In the genomic region with DNA sequence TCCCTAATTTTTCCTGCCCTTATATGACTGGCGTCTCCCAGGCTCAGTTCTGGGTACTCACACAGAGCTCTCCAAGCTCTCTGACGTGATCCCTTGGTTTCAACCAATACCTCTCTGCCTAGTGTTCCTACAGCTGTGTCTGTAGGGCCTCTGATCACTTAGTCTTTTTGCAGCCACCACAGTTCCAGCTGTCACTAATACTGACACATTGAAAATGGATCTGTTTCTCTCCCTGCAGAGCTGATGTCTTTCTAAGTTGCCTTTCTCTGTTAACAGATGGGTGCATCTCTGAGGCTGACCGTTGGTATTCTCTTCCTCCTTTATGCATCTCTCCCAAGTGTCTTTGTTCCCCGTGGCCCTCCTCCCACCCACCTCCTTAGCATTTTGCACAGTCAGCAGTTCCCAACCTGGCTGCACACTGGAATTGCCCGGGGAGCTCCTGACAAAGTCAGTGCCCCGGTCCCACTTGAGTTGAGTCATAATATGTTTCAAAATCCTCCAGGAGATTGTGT, we compare ENCODE assay signal across 9 cellular contexts.
DNase-seq lines count a peak whose midpoint lies in the region; ATAC-seq, FAIRE-seq and TF ChIP-seq lines count a peak whose summit lies in the region.
"Had no signal": no experiment of that assay in that cellular context is flagged by ENCODE, and none has a peak within 500 bp of the region (broad histone marks: within the 10 kb centered on the region; RNA-seq: fewer than 3 reads in every experiment).

No MANE protein-coding gene starts in this region.

- CTCF ChIA-PET in Caco-2 (lab: Charles Lee) = no interaction called here

- no TSS peak for BruUV-seq in Caco-2 (replicated peaks; lab: Mats Ljungman, UMichigan)

- H3K4me3 Mint-ChIP-seq in naive thymus-derived CD8-positive, alpha-beta T cell = no peak overlapping the region
- H3K4me3 Mint-ChIP-seq in activated T-helper 2 cell treated with anti-CD3 and anti-CD28 coated beads, Interferon-gamma antibody, Interleukin-2, Interleukin-4, amounts not matched to agents 10 μg/mL and 5 μg/mL and 100 μg/mL, durations not matched to agents 14 hours and 24 hours and 36 hours (ENCODE audit: low read depth) = no peak overlapping the region
- H3K4me3 Mint-ChIP-seq in natural killer cell = no peak overlapping the region
- no peak overlapping the region for H3K4me3 Mint-ChIP-seq in Caco-2 (ENCODE audit: unreplicated experiment)
- H3K4me3 Mint-ChIP-seq: stimulated activated memory B cell treated with anti-CD40 and anti-IgM and Interleukin-4, amounts not matched to agents 10 μg/mL and 1 μg/mL and 100 μg/mL, for 72 hours had no signal

- no peaks in the 10 kb centered on the region for H3K27me3 Mint-ChIP-seq in naive thymus-derived CD8-positive, alpha-beta T cell
- no peaks in the 10 kb centered on the region for H3K27me3 Mint-ChIP-seq in activated T-helper 2 cell treated with anti-CD3 and anti-CD28 coated beads, Interferon-gamma antibody, Interleukin-2, Interleukin-4, amounts not matched to agents 10 μg/mL and 5 μg/mL and 100 μg/mL, durations not matched to agents 14 hours and 24 hours and 36 hours (ENCODE audit: low read depth)
- H3K27me3 Mint-ChIP-seq in natural killer cell (ENCODE audit: low read depth in 2 of 2) = no peaks in the 10 kb centered on the region
- no peaks in the 10 kb centered on the region for H3K27me3 Mint-ChIP-seq in Caco-2 (ENCODE audit: insufficient read depth, unreplicated experiment)
- H3K27me3 Mint-ChIP-seq: stimulated activated memory B cell treated with anti-CD40 and anti-IgM and Interleukin-4, amounts not matched to agents 10 μg/mL and 1 μg/mL and 100 μg/mL, for 72 hours had no signal

- H3K27ac Mint-ChIP-seq in naive thymus-derived CD8-positive, alpha-beta T cell = peak overlapping the region in 9 of 10 donors; percentile 17 to 81 (median 46)
- H3K27ac Mint-ChIP-seq in activated T-helper 2 cell treated with anti-CD3 and anti-CD28 coated beads, Interferon-gamma antibody, Interleukin-2, Interleukin-4, amounts not matched to agents 10 μg/mL and 5 μg/mL and 100 μg/mL, durations not matched to agents 14 hours and 24 hours and 36 hours = no peak overlapping the region
- H3K27ac Mint-ChIP-seq in natural killer cell (no peak overlapping the region), Caco-2 (ENCODE audit: unreplicated experiment) (no peak overlapping the region)
- H3K27ac Mint-ChIP-seq: stimulated activated memory B cell treated with anti-CD40 and anti-IgM and Interleukin-4, amounts not matched to agents 10 μg/mL and 1 μg/mL and 100 μg/mL, for 72 hours had no signal

- no peaks in the 10 kb centered on the region for H3K4me1 ChIP-seq in Caco-2

- H3K4me3 ChIP-seq in bronchial epithelial cell (ENCODE audit: low read depth, low read length) (no peak overlapping the region), Caco-2 (ENCODE audit: low read depth, low read length) (no peak overlapping the region)

- H3K36me3 ChIP-seq in bronchial epithelial cell (ENCODE audit: control insufficient read depth, insufficient read depth, low read length) (no peaks in the 10 kb centered on the region), Caco-2 (ENCODE audit: control insufficient read depth, insufficient read depth, low read length) (no peaks in the 10 kb centered on the region)

- DNase-seq in bronchial epithelial cell (ENCODE audit: low read depth) (peak; percentile 74), SKM-1 treated with dmso at 0.1 percent for 144 hours (lab: John Stamatoyannopoulos, UW; ENCODE audit: unreplicated experiment) (no peak), natural killer cell (no peak), Caco-2 (no peak)
- no peak for DNase-seq in naive thymus-derived CD8-positive, alpha-beta T cell
- DNase-seq in activated T-helper 2 cell treated with anti-CD3 and anti-CD28 coated beads, Interferon-gamma antibody, Interleukin-2, Interleukin-4, amounts not matched to agents 10 μg/mL and 5 μg/mL and 100 μg/mL, durations not matched to agents 14 hours and 24 hours and 36 hours (ENCODE audit: low spot score) = no peak

- intact Hi-C loops in activated T-helper 2 cell treated with anti-CD3 and anti-CD28 coated beads, Interferon-gamma antibody, Interleukin-2, Interleukin-4, amounts not matched to agents 10 μg/mL and 5 μg/mL and 100 μg/mL, durations not matched to agents 14 hours and 24 hours and 36 hours (cut with micrococcal nuclease) = no loop called here
- intact Hi-C loops in natural killer cell (cut with micrococcal nuclease) (no loop called here), Caco-2 (cut with micrococcal nuclease; ENCODE audit: unreplicated experiment) (no loop called here)

- TF ChIP-seq CTCF in bronchial epithelial cell (IDR thresholded peaks at IDR 0.05; ENCODE audit: insufficient read depth, low read length, severe bottlenecking) (no peak), natural killer cell (IDR thresholded peaks at IDR 0.05) (no peak), Caco-2 (IDR thresholded peaks at IDR 0.05; ENCODE audit: insufficient read depth in 1 of 2, low read depth in 1 of 2, low read length in 1 of 2, severe bottlenecking in 1 of 2, unreplicated experiment in 1 of 2) (no peak)

- H3K4me1 Mint-ChIP-seq in naive thymus-derived CD8-positive, alpha-beta T cell = peaks cover 32 to 71% (median 64%) of the 10 kb centered on the region in 4 donors
- H3K4me1 Mint-ChIP-seq in activated T-helper 2 cell treated with anti-CD3 and anti-CD28 coated beads, Interferon-gamma antibody, Interleukin-2, Interleukin-4, amounts not matched to agents 10 μg/mL and 5 μg/mL and 100 μg/mL, durations not matched to agents 14 hours and 24 hours and 36 hours (ENCODE audit: low read depth) = peaks cover 26% of the 10 kb centered on the region
- H3K4me1 Mint-ChIP-seq in natural killer cell (peaks cover 48% of the 10 kb centered on the region in 2 donors), Caco-2 (ENCODE audit: low read depth, unreplicated experiment) (peaks cover 18% of the 10 kb centered on the region)
- H3K4me1 Mint-ChIP-seq: stimulated activated memory B cell treated with anti-CD40 and anti-IgM and Interleukin-4, amounts not matched to agents 10 μg/mL and 1 μg/mL and 100 μg/mL, for 72 hours had no signal

- POLR2A ChIA-PET in naive thymus-derived CD8-positive, alpha-beta T cell (lab: Charles Lee) = no interaction called here
- POLR2A ChIA-PET in Caco-2 (lab: Charles Lee) = interaction anchor here (0.6 kb wide), 1 partner anchor 13 kb away, joined by 3 read pairs; no protein-coding TSS in a partner anchor

- FAIRE-seq in bronchial epithelial cell (lab: Jason Lieb, UNC) = no peak

- no peaks in the 10 kb centered on the region for H3K9me3 Mint-ChIP-seq in naive thymus-derived CD8-positive, alpha-beta T cell
- no peaks in the 10 kb centered on the region for H3K9me3 Mint-ChIP-seq in activated T-helper 2 cell treated with anti-CD3 and anti-CD28 coated beads, Interferon-gamma antibody, Interleukin-2, Interleukin-4, amounts not matched to agents 10 μg/mL and 5 μg/mL and 100 μg/mL, durations not matched to agents 14 hours and 24 hours and 36 hours
- H3K9me3 Mint-ChIP-seq in natural killer cell (no peaks in the 10 kb centered on the region), Caco-2 (ENCODE audit: unreplicated experiment) (no peaks in the 10 kb centered on the region)
- H3K9me3 Mint-ChIP-seq: stimulated activated memory B cell treated with anti-CD40 and anti-IgM and Interleukin-4, amounts not matched to agents 10 μg/mL and 1 μg/mL and 100 μg/mL, for 72 hours had no signal

- ATAC-seq in GM18870 (IDR thresholded peaks at IDR 0.05; ENCODE audit: unreplicated experiment) (peak; percentile 44), HG03342 (IDR thresholded peaks at IDR 0.05; ENCODE audit: unreplicated experiment) (peak; percentile 57), natural killer cell (no peak)
- ATAC-seq in naive thymus-derived CD8-positive, alpha-beta T cell = no peak
- ATAC-seq: stimulated activated memory B cell treated with anti-CD40 and anti-IgM and Interleukin-4, amounts not matched to agents 10 μg/mL and 1 μg/mL and 100 μg/mL, for 72 hours had no signal

- H3K9me3 ChIP-seq in Caco-2 = no peaks in the 10 kb centered on the region

- H3K27me3 ChIP-seq in bronchial epithelial cell (ENCODE audit: control insufficient read depth, insufficient read depth, low read length) = no peaks in the 10 kb centered on the region
- H3K27me3 ChIP-seq in Caco-2 (replicated peaks; ENCODE audit: control insufficient read depth, insufficient read depth, low read length) = no peaks in the 10 kb centered on the region

- peaks cover 0 to 3% (median 0%) of the 10 kb centered on the region in 3 donors for H3K36me3 Mint-ChIP-seq in naive thymus-derived CD8-positive, alpha-beta T cell
- H3K36me3 Mint-ChIP-seq in activated T-helper 2 cell treated with anti-CD3 and anti-CD28 coated beads, Interferon-gamma antibody, Interleukin-2, Interleukin-4, amounts not matched to agents 10 μg/mL and 5 μg/mL and 100 μg/mL, durations not matched to agents 14 hours and 24 hours and 36 hours (ENCODE audit: low read depth) = no peaks in the 10 kb centered on the region
- H3K36me3 Mint-ChIP-seq in natural killer cell (no peaks in the 10 kb centered on the region), Caco-2 (ENCODE audit: insufficient read depth, unreplicated experiment) (no peaks in the 10 kb centered on the region)
- H3K36me3 Mint-ChIP-seq: stimulated activated memory B cell treated with anti-CD40 and anti-IgM and Interleukin-4, amounts not matched to agents 10 μg/mL and 1 μg/mL and 100 μg/mL, for 72 hours had no signal

Comparison
In these comparisons a context has a peak if more than half of its experiments do, and no peak if none do; other contexts are left out.
1. ATAC-seq: peak in GM18870 (single experiment) and HG03342 (single experiment); none in naive thymus-derived CD8-positive, alpha-beta T cell (0 of 2) and natural killer cell (0 of 3).
2. H3K27ac Mint-ChIP-seq: peak in naive thymus-derived CD8-positive, alpha-beta T cell (9 of 10); none in activated T-helper 2 cell treated with anti-CD3 and anti-CD28 coated beads, Interferon-gamma antibody, Interleukin-2, Interleukin-4, amounts not matched to agents 10 μg/mL and 5 μg/mL and 100 μg/mL, durations not matched to agents 14 hours and 24 hours and 36 hours (single experiment), natural killer cell (0 of 2) and Caco-2 (single experiment).